1 cellular context compared by ENCODE assay signal in genomic region chr5:93620487-93621339, GRCh38.
TF ChIP-seq lines count a peak whose summit lies in the region.

No MANE protein-coding gene starts in this region.

TF ChIP-seq in HepG2, 621 proteins besides CTCF, POLR2A, EP300 and RAD21 (continued from another document and continues in another):
- TF ChIP-seq ZNF790 (CRISPR knock-in tag; IDR thresholded peaks at IDR 0.05; ENCODE audit: borderline replicate concordance) (no peak), ZNF101 (CRISPR knock-in tag; IDR thresholded peaks at IDR 0.05; ENCODE audit: borderline replicate concordance, low read depth) (no peak), ARID4A (CRISPR knock-in tag; IDR thresholded peaks at IDR 0.05; ENCODE audit: borderline replicate concordance) (peak; percentile 57; the same call in 1 of the 2 replicates), PCBP2 (optimal IDR thresholded peaks at IDR 0.05; ENCODE audit: low read depth, low read length, poor library complexity, severe bottlenecking) (no peak), DZIP1 (CRISPR knock-in tag; IDR thresholded peaks at IDR 0.05) (no peak), ZNF44 (CRISPR knock-in tag; IDR thresholded peaks at IDR 0.05) (no peak), DRAP1 (CRISPR knock-in tag; IDR thresholded peaks at IDR 0.05) (no peak; the same call in 1 of the 2 replicates), ZNF607 (CRISPR knock-in tag; IDR thresholded peaks at IDR 0.05; ENCODE audit: borderline replicate concordance) (0 out of 2 replicates have a peak, but pooled peaks have one; percentile 49), ZNF337 (CRISPR knock-in tag; IDR thresholded peaks at IDR 0.05; ENCODE audit: borderline replicate concordance, low read depth) (no peak), ZNF709 (CRISPR knock-in tag; IDR thresholded peaks at IDR 0.05) (no peak; the same call in 1 of the 2 replicates), GLMP (CRISPR knock-in tag; IDR thresholded peaks at IDR 0.05; ENCODE audit: borderline replicate concordance) (no peak), ZHX1 (CRISPR knock-in tag; IDR thresholded peaks at IDR 0.05; ENCODE audit: low read depth) (no peak), FOXP1 (IDR thresholded peaks at IDR 0.05) (no peak), FOXP1 (CRISPR knock-in tag; IDR thresholded peaks at IDR 0.05) (no peak), U2AF1 (optimal IDR thresholded peaks at IDR 0.05; ENCODE audit: low read depth, low read length) (no peak), ZNF619 (CRISPR knock-in tag; IDR thresholded peaks at IDR 0.05) (no peak), ZNF235 (CRISPR knock-in tag; IDR thresholded peaks at IDR 0.05; ENCODE audit: borderline replicate concordance) (no peak), ZKSCAN8 (CRISPR knock-in tag; IDR thresholded peaks at IDR 0.05; ENCODE audit: borderline replicate concordance) (no peak), ARNT2 (CRISPR knock-in tag; IDR thresholded peaks at IDR 0.05; ENCODE audit: low read depth) (no peak; the same call in 1 of the 2 replicates), LCORL (IDR thresholded peaks at IDR 0.05) (no peak), LCORL (CRISPR knock-in tag; IDR thresholded peaks at IDR 0.05) (no peak), GPBP1L1 (CRISPR knock-in tag; IDR thresholded peaks at IDR 0.05) (no peak), MAFF (IDR thresholded peaks at IDR 0.05; ENCODE audit: low read depth, low read length) (no peak), MEIS1 (CRISPR knock-in tag; IDR thresholded peaks at IDR 0.05; ENCODE audit: borderline replicate concordance) (0 out of 2 replicates have a peak, but pooled peaks have one; percentile 28), JARID2 (CRISPR knock-in tag; IDR thresholded peaks at IDR 0.05; ENCODE audit: insufficient replicate concordance) (no peak), SP2 (CRISPR knock-in tag; IDR thresholded peaks at IDR 0.05) (no peak), ZNF512B (CRISPR knock-in tag; IDR thresholded peaks at IDR 0.05; ENCODE audit: borderline replicate concordance) (no peak), ELF1 (CRISPR knock-in tag; IDR thresholded peaks at IDR 0.05) (no peak), MTF2 (CRISPR knock-in tag; IDR thresholded peaks at IDR 0.05; ENCODE audit: borderline replicate concordance) (no peak), ZNF24 (IDR thresholded peaks at IDR 0.05) (no peak), NFKBIZ (CRISPR knock-in tag; IDR thresholded peaks at IDR 0.05) (no peak), JUND (CRISPR knock-in tag; IDR thresholded peaks at IDR 0.05) (no peak), POGZ (CRISPR knock-in tag; IDR thresholded peaks at IDR 0.05) (peak; percentile 71; the same call in 1 of the 2 replicates), ZBTB8A (CRISPR knock-in tag; IDR thresholded peaks at IDR 0.05; ENCODE audit: borderline replicate concordance, low read depth) (no peak), TEAD3 (CRISPR knock-in tag; optimal IDR thresholded peaks at IDR 0.05; ENCODE audit: borderline replicate concordance) (no peak), ZNF737 (CRISPR knock-in tag; IDR thresholded peaks at IDR 0.05; ENCODE audit: borderline replicate concordance) (no peak), ZBTB20 (CRISPR knock-in tag; IDR thresholded peaks at IDR 0.05; ENCODE audit: borderline replicate concordance, low read depth) (no peak), ZNF354B (CRISPR knock-in tag; IDR thresholded peaks at IDR 0.05) (no peak), ZNF232 (CRISPR knock-in tag; IDR thresholded peaks at IDR 0.05; ENCODE audit: borderline replicate concordance) (no peak), E2F1 (CRISPR knock-in tag; IDR thresholded peaks at IDR 0.05) (peak; percentile 65), ARID5B (CRISPR knock-in tag; IDR thresholded peaks at IDR 0.05) (peak; percentile 68; the same call in 1 of the 2 replicates)
